8 cellular contexts compared by ENCODE assay signal in the genomic region with DNA sequence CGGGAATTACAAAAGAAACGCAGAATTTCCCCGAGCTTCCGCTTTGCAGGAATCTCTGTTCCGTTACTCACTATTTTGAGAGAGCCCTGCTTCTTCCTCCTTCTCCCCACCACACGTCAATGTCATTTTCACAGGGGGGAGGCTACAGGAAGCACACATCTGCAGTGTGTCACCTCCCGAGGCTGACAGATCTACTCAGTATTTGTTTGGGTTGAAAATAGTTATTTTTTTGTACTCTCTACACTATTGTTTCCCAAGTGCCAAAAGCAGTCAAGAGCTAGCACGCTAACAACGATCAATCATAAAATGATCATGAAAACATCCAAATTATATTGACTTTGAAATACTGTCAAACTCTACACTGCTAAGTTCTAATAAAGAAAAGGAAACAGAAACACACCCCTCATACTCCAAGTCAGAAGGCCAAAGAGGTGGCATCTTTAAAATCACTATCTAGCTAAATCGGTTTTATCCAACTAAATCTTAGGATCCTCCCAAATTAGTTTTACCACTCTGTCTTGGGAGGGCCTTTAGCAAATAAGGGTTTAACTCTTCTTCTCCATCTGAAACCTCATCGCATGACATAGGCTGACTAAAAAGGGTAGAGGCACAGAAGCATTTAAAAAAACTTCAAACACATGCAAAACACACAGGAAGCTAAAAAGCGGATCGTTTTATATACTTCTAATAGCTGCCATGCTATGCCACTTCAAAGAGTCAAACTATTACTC. TPM values are rescaled to one million over a fixed set of nuclear protein-coding genes. Genes with fewer than 3 reads are reported as not detected.
DNase-seq lines count a peak whose midpoint lies in the region; ATAC-seq, FAIRE-seq and TF ChIP-seq lines count a peak whose summit lies in the region.

No MANE protein-coding gene starts in this region.

- TF ChIP-seq CTCF in nephron progenitor cell (IDR thresholded peaks at IDR 0.05): no peak

- peak overlapping the region; percentile 82 for H3K4me3 Mint-ChIP-seq in activated naive CD8-positive, alpha-beta T cell
- no peak overlapping the region for H3K4me3 Mint-ChIP-seq in nephron progenitor cell

- no peaks in the 10 kb centered on the region for H3K9me3 ChIP-seq in GM23248 (ENCODE audit: low read depth)

- WGBS in GM23248 (ENCODE audit: low coverage in 1 of 2, low lambda C conversion rate in 2 of 2, missing lambda C conversion rate in 2 of 2), 2 experiments: 87% methylated on average over 13 of the region's 13 CpGs

- no peak overlapping the region for H3K9ac ChIP-seq in GM23248

- no peak overlapping the region for H3K4me3 ChIP-seq in GM23248

- no peaks in the 10 kb centered on the region for H3K36me3 ChIP-seq in GM23248 (ENCODE audit: low read depth)

- no peaks in the 10 kb centered on the region; the same call in 1 of the 2 replicates for H4K20me1 ChIP-seq in GM23248 (ENCODE audit: insufficient read depth)

- H2AFZ ChIP-seq in GM23248: no peak overlapping the region

- no peaks in the 10 kb centered on the region for H3F3A ChIP-seq in GM23248 (ENCODE audit: insufficient read depth)

- H3K27me3 Mint-ChIP-seq in activated naive CD8-positive, alpha-beta T cell: no peaks in the 10 kb centered on the region
- no peaks in the 10 kb centered on the region for H3K27me3 Mint-ChIP-seq in nephron progenitor cell (ENCODE audit: low read depth, poor library complexity)

- H3K27me3 ChIP-seq in GM23248 (replicated peaks; ENCODE audit: insufficient read depth): no peaks in the 10 kb centered on the region

- no peaks in the 10 kb centered on the region; the same call in 1 of the 2 replicates for H3K4me1 ChIP-seq in GM23248 (ENCODE audit: insufficient read depth)

- peak; percentile 92 for ATAC-seq in HG02870 (IDR thresholded peaks at IDR 0.05; ENCODE audit: unreplicated experiment)

- peaks cover 61% of the 10 kb centered on the region for H3K4me1 Mint-ChIP-seq in activated naive CD8-positive, alpha-beta T cell (ENCODE audit: low read depth)
- peaks cover 44% of the 10 kb centered on the region for H3K4me1 Mint-ChIP-seq in nephron progenitor cell

- DNase-seq in GM18507 (ENCODE audit: extremely low spot score, insufficient read length, low read depth) (peak; percentile 50), SKM-1 (lab: John Stamatoyannopoulos, UW; ENCODE audit: unreplicated experiment) (peak; percentile 27), nephron progenitor cell (no peak), iPS-NIHi7 (ENCODE audit: extremely low spot score) (no peak), GM23248 (no peak), HPDE6-E6E7 (ENCODE audit: extremely low spot score) (no peak)

- H3K79me2 ChIP-seq in GM23248 (ENCODE audit: insufficient read depth): peaks cover 62% of the 10 kb centered on the region

- H3K27ac ChIP-seq in GM23248: no peak overlapping the region

- peak overlapping the region; percentile 93 for H3K27ac Mint-ChIP-seq in activated naive CD8-positive, alpha-beta T cell
- H3K27ac Mint-ChIP-seq in nephron progenitor cell: peak overlapping the region; percentile 24

- H3K9me2 ChIP-seq in GM23248 (ENCODE audit: insufficient read depth): no peaks in the 10 kb centered on the region

- H3K4me2 ChIP-seq in GM23248 (ENCODE audit: unreplicated experiment): no peak overlapping the region

- FAIRE-seq in GM18507 (lab: Jason Lieb, UNC): peak; percentile 96

- no peaks in the 10 kb centered on the region for H3K9me3 Mint-ChIP-seq in activated naive CD8-positive, alpha-beta T cell (ENCODE audit: low read depth)
- H3K9me3 Mint-ChIP-seq in nephron progenitor cell: peaks cover 24% of the 10 kb centered on the region

- in situ Hi-C loops in GM23248 (cut with MboI): no loop called here

- peaks cover 4% of the 10 kb centered on the region for H3K36me3 Mint-ChIP-seq in activated naive CD8-positive, alpha-beta T cell
- H3K36me3 Mint-ChIP-seq in nephron progenitor cell (ENCODE audit: low read depth): peaks cover 34% of the 10 kb centered on the region

RNA-seq across cellular contexts. Expression of a gene that starts 51.8 kb away (rescaled TPM):
- 15.9 and 18.6 TPM in 2 replicates for total RNA-seq in GM23248 (2014; rRNA removed; shearing (Covaris generic))
- 18.6 and 19.0 TPM in 2 replicates for polyA plus RNA-seq in GM23248 (2016; fragmentation: Nextera tagmentation; extraction: Ambion mirVana)

Comparison
In these comparisons a context has a peak if more than half of its experiments do, and no peak if none do; other contexts are left out.
1. DNase-seq: peak in GM18507 (single experiment) and SKM-1 (single experiment); none in nephron progenitor cell (single experiment), iPS-NIHi7 (single experiment), GM23248 (single experiment) and HPDE6-E6E7 (single experiment).